Comparison of ENCODE assay signal across 8 cellular contexts in genomic region chr1:35079003-35079930, GRCh38.
DNase-seq lines count a peak whose midpoint lies in the region; ATAC-seq and TF ChIP-seq lines count a peak whose summit lies in the region.

TSS of gene ZMYM1 (plus strand) at chr1:35079385. CDS start at chr1:35093988, 14,603 bp downstream.

- DNase-seq in AG08396 (ENCODE audit: low spot score), result peak; percentile 91
- DNase-seq in NCI-H226, result peak; percentile 74
- DNase-seq in activated CD4-positive, alpha-beta T cell treated with anti-CD3 and anti-CD28 coated beads for 24 hours (ENCODE audit: low read depth in 2 of 2), result peak; percentile 78 to 84
- DNase-seq in choroid plexus epithelial cell (ENCODE audit: low read depth), result peak; percentile 82
- DNase-seq in kidney tubule cell (ENCODE audit: low spot score), result peak; percentile 92
- peak; percentile 49 to 73 for DNase-seq in stimulated activated CD4-positive, alpha-beta T cell treated with anti-CD3 and anti-CD28 coated beads, Interleukin-1b, Interleukin-23, amount 100 ng/mL, for 1 hour (ENCODE audit: low read depth in 2 of 2)

- ATAC-seq in GM18909 (IDR thresholded peaks at IDR 0.05; ENCODE audit: poor library complexity, unreplicated experiment) (peak; percentile 86), HG03175 (IDR thresholded peaks at IDR 0.05; ENCODE audit: unreplicated experiment) (peak; percentile 97)

- H3K4me3 ChIP-seq in choroid plexus epithelial cell (ENCODE audit: low read depth, low read length), result peak within 1 kb of the TSS; percentile 80

- no peak for TF ChIP-seq CTCF in choroid plexus epithelial cell (conservative IDR thresholded peaks at IDR 0.05; ENCODE audit: low read depth, low read length)

Comparison
In these comparisons a context has a peak if more than half of its experiments do, and no peak if none do; other contexts are left out.
1. Peak in every context shown above with its lines: DNase-seq, ATAC-seq and H3K4me3 ChIP-seq.